Comparison of ENCODE assay signal across 1 cellular context in the genomic region with DNA sequence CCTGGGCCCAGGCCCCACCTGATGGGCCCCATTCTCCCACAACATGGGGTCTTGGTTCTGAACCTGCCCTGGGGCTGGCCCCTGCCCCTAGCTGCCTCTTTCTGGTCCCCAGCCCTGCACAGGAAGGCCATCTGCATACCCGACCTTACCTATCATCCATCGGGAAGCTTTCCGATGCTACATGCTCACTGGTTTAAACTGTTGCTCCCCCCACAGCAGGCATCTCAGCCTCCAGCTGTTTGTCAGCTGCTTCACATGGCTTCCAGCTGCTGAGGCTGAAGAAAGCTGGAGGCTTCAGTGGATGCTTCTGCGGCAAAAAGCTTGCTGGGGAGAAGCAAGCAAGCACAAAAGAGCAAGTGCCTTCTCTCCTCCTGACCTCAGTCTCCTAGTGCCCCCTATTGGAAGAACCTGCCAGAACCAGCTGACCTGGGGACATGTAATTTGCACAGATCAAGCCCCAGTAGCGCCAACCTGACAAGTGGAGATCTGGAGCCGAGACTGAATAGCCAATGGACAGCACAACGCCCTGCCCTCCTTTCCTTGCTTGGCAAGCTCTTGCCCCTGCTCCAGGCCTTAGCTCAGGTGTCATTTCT.
TF ChIP-seq lines count a peak whose summit lies in the region.

No MANE protein-coding gene starts in this region.

TF ChIP-seq in GM23338, 12 proteins besides CTCF, POLR2A, EP300 and RAD21:
- TF ChIP-seq ZNF462 (CRISPR knock-in tag; IDR thresholded peaks at IDR 0.05): no peak
- TF ChIP-seq, protein P1, sequence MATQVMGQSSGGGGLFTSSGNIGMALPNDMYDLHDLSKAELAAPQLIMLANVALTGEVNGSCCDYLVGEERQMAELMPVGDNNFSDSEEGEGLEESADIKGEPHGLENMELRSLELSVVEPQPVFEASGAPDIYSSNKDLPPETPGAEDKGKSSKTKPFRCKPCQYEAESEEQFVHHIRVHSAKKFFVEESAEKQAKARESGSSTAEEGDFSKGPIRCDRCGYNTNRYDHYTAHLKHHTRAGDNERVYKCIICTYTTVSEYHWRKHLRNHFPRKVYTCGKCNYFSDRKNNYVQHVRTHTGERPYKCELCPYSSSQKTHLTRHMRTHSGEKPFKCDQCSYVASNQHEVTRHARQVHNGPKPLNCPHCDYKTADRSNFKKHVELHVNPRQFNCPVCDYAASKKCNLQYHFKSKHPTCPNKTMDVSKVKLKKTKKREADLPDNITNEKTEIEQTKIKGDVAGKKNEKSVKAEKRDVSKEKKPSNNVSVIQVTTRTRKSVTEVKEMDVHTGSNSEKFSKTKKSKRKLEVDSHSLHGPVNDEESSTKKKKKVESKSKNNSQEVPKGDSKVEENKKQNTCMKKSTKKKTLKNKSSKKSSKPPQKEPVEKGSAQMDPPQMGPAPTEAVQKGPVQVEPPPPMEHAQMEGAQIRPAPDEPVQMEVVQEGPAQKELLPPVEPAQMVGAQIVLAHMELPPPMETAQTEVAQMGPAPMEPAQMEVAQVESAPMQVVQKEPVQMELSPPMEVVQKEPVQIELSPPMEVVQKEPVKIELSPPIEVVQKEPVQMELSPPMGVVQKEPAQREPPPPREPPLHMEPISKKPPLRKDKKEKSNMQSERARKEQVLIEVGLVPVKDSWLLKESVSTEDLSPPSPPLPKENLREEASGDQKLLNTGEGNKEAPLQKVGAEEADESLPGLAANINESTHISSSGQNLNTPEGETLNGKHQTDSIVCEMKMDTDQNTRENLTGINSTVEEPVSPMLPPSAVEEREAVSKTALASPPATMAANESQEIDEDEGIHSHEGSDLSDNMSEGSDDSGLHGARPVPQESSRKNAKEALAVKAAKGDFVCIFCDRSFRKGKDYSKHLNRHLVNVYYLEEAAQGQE (IDR thresholded peaks at IDR 0.05; ENCODE audit: unreplicated experiment): no peak
- TF ChIP-seq POLR2AphosphoS5 (IDR thresholded peaks at IDR 0.05; ENCODE audit: low read depth): no peak
- no peak for TF ChIP-seq ZNF331 (CRISPR knock-in tag; IDR thresholded peaks at IDR 0.05; ENCODE audit: low read depth)
- no peak for TF ChIP-seq JUNB (IDR thresholded peaks at IDR 0.05; ENCODE audit: unreplicated experiment)
- no peak for TF ChIP-seq STAT1 (IDR thresholded peaks at IDR 0.05; ENCODE audit: unreplicated experiment)
- TF ChIP-seq EZH2 (IDR thresholded peaks at IDR 0.05; ENCODE audit: low read depth, unreplicated experiment): no peak
- no peak for TF ChIP-seq NANOG (IDR thresholded peaks at IDR 0.05; ENCODE audit: borderline replicate concordance)
- TF ChIP-seq ZNF114 (CRISPR knock-in tag; IDR thresholded peaks at IDR 0.05): no peak
- TF ChIP-seq, protein P2, sequence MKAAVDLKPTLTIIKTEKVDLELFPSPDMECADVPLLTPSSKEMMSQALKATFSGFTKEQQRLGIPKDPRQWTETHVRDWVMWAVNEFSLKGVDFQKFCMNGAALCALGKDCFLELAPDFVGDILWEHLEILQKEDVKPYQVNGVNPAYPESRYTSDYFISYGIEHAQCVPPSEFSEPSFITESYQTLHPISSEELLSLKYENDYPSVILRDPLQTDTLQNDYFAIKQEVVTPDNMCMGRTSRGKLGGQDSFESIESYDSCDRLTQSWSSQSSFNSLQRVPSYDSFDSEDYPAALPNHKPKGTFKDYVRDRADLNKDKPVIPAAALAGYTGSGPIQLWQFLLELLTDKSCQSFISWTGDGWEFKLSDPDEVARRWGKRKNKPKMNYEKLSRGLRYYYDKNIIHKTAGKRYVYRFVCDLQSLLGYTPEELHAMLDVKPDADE (IDR thresholded peaks at IDR 0.05): no peak
- no peak for TF ChIP-seq EZH2phosphoT487 (IDR thresholded peaks at IDR 0.05; ENCODE audit: unreplicated experiment)
- no peak for TF ChIP-seq CREB1 (CRISPR knock-in tag; IDR thresholded peaks at IDR 0.05; ENCODE audit: low read depth)
